In genomic region chr6:90716345-90716744, GRCh38 we compare ENCODE assay signal across 2 cellular contexts.
TF ChIP-seq lines count a peak whose summit lies in the region.

No MANE protein-coding gene starts in this region.

TF ChIP-seq in HEK293, 187 proteins besides CTCF, POLR2A, EP300 and RAD21 (continued from another document):
- TF ChIP-seq OSR2 (tag by site-specific recombination; IDR thresholded peaks at IDR 0.05) (peak; percentile 22; the same call in 1 of the 2 replicates), GLIS1 (tag by site-specific recombination; IDR thresholded peaks at IDR 0.05) (peak; percentile 62)

TF ChIP-seq in H1, 55 proteins besides CTCF, POLR2A, EP300 and RAD21 (continued from another document):
- no peak for TF ChIP-seq CTBP2 (IDR thresholded peaks at IDR 0.05; ENCODE audit: borderline replicate concordance, insufficient read depth, insufficient read length, low read length)
- TF ChIP-seq RFX5 (IDR thresholded peaks at IDR 0.05; ENCODE audit: borderline replicate concordance, low read depth, low read length): no peak
- no peak for TF ChIP-seq SUZ12 (IDR thresholded peaks at IDR 0.05; ENCODE audit: low read length)
- no peak for TF ChIP-seq RXRA (IDR thresholded peaks at IDR 0.05; ENCODE audit: insufficient read depth, low read depth, low read length)
- TF ChIP-seq TBP (IDR thresholded peaks at IDR 0.05; ENCODE audit: low read depth, low read length): no peak
- TF ChIP-seq CBX8 (IDR thresholded peaks at IDR 0.05; ENCODE audit: borderline replicate concordance, low read depth, low read length): no peak
- TF ChIP-seq KDM5A (IDR thresholded peaks at IDR 0.05; ENCODE audit: low read length): no peak
- no peak for TF ChIP-seq POU5F1 (IDR thresholded peaks at IDR 0.05; ENCODE audit: low read depth, low read length)
- TF ChIP-seq HDAC2 (IDR thresholded peaks at IDR 0.05; ENCODE audit: borderline replicate concordance in 1 of 2, low read depth in 2 of 2, low read length in 2 of 2): no peak
- no peak for TF ChIP-seq CEBPB (IDR thresholded peaks at IDR 0.05; ENCODE audit: low read depth, low read length)
- TF ChIP-seq CHD7 (IDR thresholded peaks at IDR 0.05; ENCODE audit: insufficient replicate concordance, low read length): no peak
- no peak for TF ChIP-seq ATF2 (IDR thresholded peaks at IDR 0.05; ENCODE audit: low read length)
- TF ChIP-seq EZH2 (IDR thresholded peaks at IDR 0.05; ENCODE audit: low read depth, low read length, severe bottlenecking): no peak
- TF ChIP-seq ZNF274 (IDR thresholded peaks at IDR 0.05; ENCODE audit: borderline replicate concordance, extremely low read depth, low read length): no peak
- no peak for TF ChIP-seq GABPA (IDR thresholded peaks at IDR 0.05; ENCODE audit: borderline replicate concordance, insufficient read depth, low read length)
- TF ChIP-seq PHF8 (conservative IDR thresholded peaks at IDR 0.05; ENCODE audit: low read depth, low read length): no peak
TF ChIP-seq in H1: peak in this region for 0.
